18 cellular contexts compared by ENCODE assay signal in genomic region chr2:214126135-214126534, GRCh38.
A peak's percentile ranks its signal among the peaks of the same experiment; 100 is the strongest.
DNase-seq lines count a peak whose midpoint lies in the region; TF ChIP-seq lines count a peak whose summit lies in the region.
"Had no signal": no experiment of that assay in that cellular context is flagged by ENCODE, and none has a peak within 500 bp of the region (broad histone marks: within the 10 kb centered on the region; RNA-seq: fewer than 3 reads in every experiment).

No MANE protein-coding gene starts in this region.

- peaks cover 2% of the 10 kb centered on the region for H3K27me3 Mint-ChIP-seq in nephron progenitor cell (ENCODE audit: low read depth, poor library complexity)
- H3K27me3 Mint-ChIP-seq: activated CD8-positive, alpha-beta memory T cell treated with anti-CD3 and anti-CD28 coated beads, Interleukin-2, amount 10 ng/mL, durations not matched to agents 7 days and 5 days; effector memory CD8-positive, alpha-beta T cell had no signal

- no peak overlapping the region for H2AFZ ChIP-seq in GM23248

- DNase-seq in GM23248: peak; percentile 35
- DNase-seq in NCI-H226: peak; percentile 48
- DNase-seq in choroid plexus epithelial cell (ENCODE audit: low read depth): peak; percentile 3
- no peak for DNase-seq in nephron progenitor cell
- no peak for DNase-seq in nucleus accumbens (lab: John Stamatoyannopoulos, UW)
- DNase-seq in dedifferentiated amniotic fluid mesenchymal stem cell (ENCODE audit: extremely low spot score): no peak
- DNase-seq in NCI-H2196 treated with DMSO at 0.1 percent for 48 hours (lab: John Stamatoyannopoulos, UW; ENCODE audit: unreplicated experiment): no peak
- no peak for DNase-seq in activated naive CD4-positive, alpha-beta T cell treated with anti-CD3 and anti-CD28 coated beads, Interleukin-2, amount 50 U/mL, for 16 hours
- DNase-seq: activated CD8-positive, alpha-beta memory T cell treated with anti-CD3 and anti-CD28 coated beads, Interleukin-2, amount 10 ng/mL, durations not matched to agents 7 days and 5 days; activated naive CD4-positive, alpha-beta T cell treated with Interleukin-2 at 50 U/mL for 16 hours; effector memory CD8-positive, alpha-beta T cell; heart left ventricle; thyroid gland had no signal

- peaks cover 12% of the 10 kb centered on the region; the same call in 1 of the 2 replicates for H3F3A ChIP-seq in GM23248 (ENCODE audit: insufficient read depth)

- no peaks in the 10 kb centered on the region for H3K9me3 ChIP-seq in GM23248 (ENCODE audit: low read depth)
- H3K9me3 ChIP-seq: BLaER1, heart left ventricle, prostate gland, thyroid gland had no signal

- no peaks in the 10 kb centered on the region for H3K36me3 Mint-ChIP-seq in nephron progenitor cell (ENCODE audit: low read depth)
- H3K36me3 Mint-ChIP-seq: activated CD8-positive, alpha-beta memory T cell treated with anti-CD3 and anti-CD28 coated beads, Interleukin-2, amount 10 ng/mL, durations not matched to agents 7 days and 5 days had no signal

- no peaks in the 10 kb centered on the region for H3K36me3 ChIP-seq in GM23248 (ENCODE audit: low read depth)
- H3K36me3 ChIP-seq: BLaER1, cardiac muscle cell, heart left ventricle, prostate gland, thyroid gland had no signal

- no peak overlapping the region for H3K4me3 Mint-ChIP-seq in nephron progenitor cell
- H3K4me3 Mint-ChIP-seq: activated CD8-positive, alpha-beta memory T cell treated with anti-CD3 and anti-CD28 coated beads, Interleukin-2, amount 10 ng/mL, durations not matched to agents 7 days and 5 days; effector memory CD8-positive, alpha-beta T cell had no signal

- H3K4me3 ChIP-seq in GM23248 (no peak overlapping the region), choroid plexus epithelial cell (ENCODE audit: low read depth, low read length) (no peak overlapping the region)
- H3K4me3 ChIP-seq: BLaER1, cardiac muscle cell, heart left ventricle, prostate gland, thyroid gland had no signal

- no peak overlapping the region for H3K4me2 ChIP-seq in GM23248 (ENCODE audit: unreplicated experiment)
- H3K4me2 ChIP-seq: BLaER1 had no signal

- WGBS in GM23248 (ENCODE audit: low coverage in 1 of 2, low lambda C conversion rate in 2 of 2, missing lambda C conversion rate in 2 of 2), 2 experiments: 68 to 69% methylated on average over 6 of the region's 6 CpGs

- peaks cover 8% of the 10 kb centered on the region for H3K4me1 Mint-ChIP-seq in nephron progenitor cell
- H3K4me1 Mint-ChIP-seq: activated CD8-positive, alpha-beta memory T cell treated with anti-CD3 and anti-CD28 coated beads, Interleukin-2, amount 10 ng/mL, durations not matched to agents 7 days and 5 days had no signal

- no peaks in the 10 kb centered on the region for H4K20me1 ChIP-seq in GM23248 (ENCODE audit: insufficient read depth)
- H4K20me1 ChIP-seq: BLaER1 had no signal

- peak overlapping the region; percentile 5 for H3K27ac Mint-ChIP-seq in nephron progenitor cell
- H3K27ac Mint-ChIP-seq: activated CD8-positive, alpha-beta memory T cell treated with anti-CD3 and anti-CD28 coated beads, Interleukin-2, amount 10 ng/mL, durations not matched to agents 7 days and 5 days; effector memory CD8-positive, alpha-beta T cell had no signal

- no peaks in the 10 kb centered on the region for H3K9me3 Mint-ChIP-seq in nephron progenitor cell

- in situ Hi-C loops in GM23248 (cut with MboI): no loop called here

- no peaks in the 10 kb centered on the region for H3K27me3 ChIP-seq in GM23248 (replicated peaks; ENCODE audit: insufficient read depth)
- H3K27me3 ChIP-seq: BLaER1, cardiac muscle cell, heart left ventricle, thyroid gland had no signal

- H3K4me1 ChIP-seq in GM23248 (ENCODE audit: insufficient read depth): peaks cover 24% of the 10 kb centered on the region
- H3K4me1 ChIP-seq: BLaER1, heart left ventricle, prostate gland, thyroid gland had no signal

- H3K9ac ChIP-seq in GM23248: no peak overlapping the region
- H3K9ac ChIP-seq: BLaER1 had no signal

- no peaks in the 10 kb centered on the region for H3K9me2 ChIP-seq in GM23248 (ENCODE audit: insufficient read depth)

- TF ChIP-seq CTCF in choroid plexus epithelial cell (conservative IDR thresholded peaks at IDR 0.05; ENCODE audit: low read depth, low read length): no peak
- no peak for TF ChIP-seq CTCF in nephron progenitor cell (IDR thresholded peaks at IDR 0.05)

- H3K79me2 ChIP-seq in GM23248 (ENCODE audit: insufficient read depth): no peaks in the 10 kb centered on the region

- H3K27ac ChIP-seq in GM23248: no peak overlapping the region
- H3K27ac ChIP-seq: BLaER1, cardiac muscle cell, heart left ventricle, HL-60, prostate gland, thyroid gland, VCaP had no signal

Comparison
In these comparisons a context has a peak if more than half of its experiments do, and no peak if none do; other contexts are left out.
1. DNase-seq: peak in GM23248 (single experiment), NCI-H226 (single experiment) and choroid plexus epithelial cell (single experiment); none in nephron progenitor cell (single experiment), nucleus accumbens (0 of 56), dedifferentiated amniotic fluid mesenchymal stem cell (single experiment), NCI-H2196 treated with DMSO at 0.1 percent for 48 hours (single experiment) and activated naive CD4-positive, alpha-beta T cell treated with anti-CD3 and anti-CD28 coated beads, Interleukin-2, amount 50 U/mL, for 16 hours (single experiment).